1 cellular context compared by ENCODE assay signal in genomic region chrX:2608638-2609430, GRCh38.
TF ChIP-seq lines count a peak whose summit lies in the region.

No MANE protein-coding gene starts in this region.

TF ChIP-seq in K562, 482 proteins besides CTCF, POLR2A, EP300 and RAD21 (continued from another document and continues in another):
- no peak for TF ChIP-seq RREB1 (CRISPR knock-in tag; IDR thresholded peaks at IDR 0.05)
- TF ChIP-seq MGA (IDR thresholded peaks at IDR 0.05), result no peak
- peak; percentile 71 to 72 for TF ChIP-seq NRF1 (conservative IDR thresholded peaks at IDR 0.05 in 1 of 2, IDR thresholded peaks at IDR 0.05 in 1 of 2)
- no peak for TF ChIP-seq MNT (conservative IDR thresholded peaks at IDR 0.05)
- TF ChIP-seq ZNF253 (CRISPR knock-in tag; conservative IDR thresholded peaks at IDR 0.05), result no peak
- TF ChIP-seq SP1 (CRISPR knock-in tag; IDR thresholded peaks at IDR 0.05), result no peak
- TF ChIP-seq ZNF384 (IDR thresholded peaks at IDR 0.05; ENCODE audit: low read depth, low read length), result no peak
- 0 out of 2 replicates have a peak, but pooled peaks have one; percentile 29 for TF ChIP-seq POLR2AphosphoS5 (IDR thresholded peaks at IDR 0.05; ENCODE audit: control insufficient read depth, insufficient read depth, low read depth, low read length)
- no peak for TF ChIP-seq MTA1 (IDR thresholded peaks at IDR 0.05; ENCODE audit: borderline replicate concordance)
- TF ChIP-seq BHLHE40 (IDR thresholded peaks at IDR 0.05; ENCODE audit: low read length), result no peak
- TF ChIP-seq HINFP (tag; conservative IDR thresholded peaks at IDR 0.05; ENCODE audit: low read depth), result no peak
- no peak for TF ChIP-seq ZNF79 (CRISPR knock-in tag; IDR thresholded peaks at IDR 0.05; ENCODE audit: low read depth)
- 0 out of 6 replicates have a peak, but pooled peaks of 1 of the 3 experiments have one; percentile 34 for TF ChIP-seq ZBTB11 (CRISPR knock-in tag; IDR thresholded peaks at IDR 0.05)
- TF ChIP-seq RNF219 (CRISPR knock-in tag; IDR thresholded peaks at IDR 0.05), result no peak
- TF ChIP-seq GATAD2A (IDR thresholded peaks at IDR 0.05), result no peak
- peak; percentile 94 for TF ChIP-seq VEZF1 (CRISPR knock-in tag; IDR thresholded peaks at IDR 0.05)
- no peak for TF ChIP-seq ARHGAP35 (IDR thresholded peaks at IDR 0.05; ENCODE audit: partially characterized antibody)
- no peak for TF ChIP-seq POLR3A (IDR thresholded peaks at IDR 0.05; ENCODE audit: borderline replicate concordance, extremely low read depth, insufficient read depth, insufficient read length)
- TF ChIP-seq ZBTB17 (CRISPR knock-in tag; IDR thresholded peaks at IDR 0.05), result no peak
- no peak for TF ChIP-seq POU5F1 (IDR thresholded peaks at IDR 0.05; ENCODE audit: borderline replicate concordance, low read depth, low read length, partially characterized antibody)
